Comparison of ENCODE assay signal across 1 cellular context in genomic region chr1:224786533-224787249, GRCh38.
A peak's percentile ranks its signal among the peaks of the same experiment; 100 is the strongest.
TF ChIP-seq lines count a peak whose summit lies in the region.

No MANE protein-coding gene starts in this region.

TF ChIP-seq in HEK293, 187 proteins besides CTCF, POLR2A, EP300 and RAD21 (continued from another document and continues in another):
- TF ChIP-seq TSHZ1 (tag by site-specific recombination; IDR thresholded peaks at IDR 0.05; ENCODE audit: borderline replicate concordance) (no peak), ZNF280D (tag by site-specific recombination; IDR thresholded peaks at IDR 0.05) (no peak), ZXDB (tag by site-specific recombination; IDR thresholded peaks at IDR 0.05) (0 out of 2 replicates have a peak, but pooled peaks have one; percentile 15), ZNF157 (tag by site-specific recombination; IDR thresholded peaks at IDR 0.05) (no peak), ZNF335 (tag by site-specific recombination; conservative IDR thresholded peaks at IDR 0.05) (0 out of 2 replicates have a peak, but pooled peaks have one; percentile 25), GFI1B (tag by site-specific recombination; IDR thresholded peaks at IDR 0.05) (0 out of 2 replicates have a peak, but pooled peaks have one; percentile 25), ZBTB49 (tag by site-specific recombination; IDR thresholded peaks at IDR 0.05; ENCODE audit: low read depth) (no peak), ZNF366 (tag by site-specific recombination; conservative IDR thresholded peaks at IDR 0.05) (no peak), ZNF24 (tag by site-specific recombination; IDR thresholded peaks at IDR 0.05) (peak; percentile 64; the same call in 1 of the 2 replicates), ZNF266 (tag by site-specific recombination; IDR thresholded peaks at IDR 0.05; ENCODE audit: low read depth) (no peak), ZNF488 (tag by site-specific recombination; IDR thresholded peaks at IDR 0.05) (no peak), ZNF350 (tag by site-specific recombination; IDR thresholded peaks at IDR 0.05) (no peak), ZNF658 (tag by site-specific recombination; IDR thresholded peaks at IDR 0.05) (no peak), ZNF549 (tag by site-specific recombination; IDR thresholded peaks at IDR 0.05) (no peak), HOXA7 (CRISPR knock-in tag; IDR thresholded peaks at IDR 0.05; ENCODE audit: borderline replicate concordance) (no peak), KLF17 (tag by site-specific recombination; IDR thresholded peaks at IDR 0.05) (peak; percentile 88), ZNF174 (tag by site-specific recombination; IDR thresholded peaks at IDR 0.05) (no peak), SCRT2 (tag by site-specific recombination; IDR thresholded peaks at IDR 0.05) (peak; percentile 85), ZBTB11 (tag by site-specific recombination; conservative IDR thresholded peaks at IDR 0.05; ENCODE audit: low read depth) (no peak), ZNF426 (tag by site-specific recombination; IDR thresholded peaks at IDR 0.05) (no peak), ZNF707 (tag by site-specific recombination; IDR thresholded peaks at IDR 0.05) (no peak), INSM2 (tag by site-specific recombination; IDR thresholded peaks at IDR 0.05) (0 out of 2 replicates have a peak, but pooled peaks have one; percentile 33), ZFP69B (tag by site-specific recombination; IDR thresholded peaks at IDR 0.05) (no peak; the same call in 1 of the 2 replicates), ZNF510 (tag by site-specific recombination; IDR thresholded peaks at IDR 0.05; ENCODE audit: insufficient replicate concordance) (peak; percentile 22), ZBTB48 (tag by site-specific recombination; IDR thresholded peaks at IDR 0.05) (no peak), ZFP37 (tag by site-specific recombination; IDR thresholded peaks at IDR 0.05) (0 out of 2 replicates have a peak, but pooled peaks have one; percentile 25), ZNF555 (tag by site-specific recombination; conservative IDR thresholded peaks at IDR 0.05) (no peak), ZBTB8A (tag by site-specific recombination; IDR thresholded peaks at IDR 0.05) (no peak), KLF9 (tag by site-specific recombination; IDR thresholded peaks at IDR 0.05; ENCODE audit: low read depth) (no peak), ZNF223 (tag by site-specific recombination; IDR thresholded peaks at IDR 0.05) (no peak), ZIC2 (tag by site-specific recombination; IDR thresholded peaks at IDR 0.05) (peak; percentile 38; the same call in 1 of the 2 replicates), ZEB2 (tag by site-specific recombination; IDR thresholded peaks at IDR 0.05) (no peak), ZNF214 (tag by site-specific recombination; IDR thresholded peaks at IDR 0.05; ENCODE audit: borderline replicate concordance) (no peak), ZNF664 (tag by site-specific recombination; IDR thresholded peaks at IDR 0.05) (no peak), ZNF600 (tag by site-specific recombination; IDR thresholded peaks at IDR 0.05) (no peak), ZNF837 (tag by site-specific recombination; IDR thresholded peaks at IDR 0.05) (no peak), ZBTB7A (tag by site-specific recombination; IDR thresholded peaks at IDR 0.05; ENCODE audit: low read depth) (no peak), ZNF768 (tag by site-specific recombination; IDR thresholded peaks at IDR 0.05) (no peak), IKZF3 (tag by site-specific recombination; IDR thresholded peaks at IDR 0.05) (no peak), ZNF211 (tag by site-specific recombination; IDR thresholded peaks at IDR 0.05; ENCODE audit: low read depth) (no peak), GLIS1 (tag by site-specific recombination; IDR thresholded peaks at IDR 0.05) (no peak), ZNF16 (tag by site-specific recombination; IDR thresholded peaks at IDR 0.05; ENCODE audit: low read depth) (no peak), MYNN (tag by site-specific recombination; IDR thresholded peaks at IDR 0.05; ENCODE audit: borderline replicate concordance) (no peak), WT1 (tag by site-specific recombination; IDR thresholded peaks at IDR 0.05) (peak; percentile 96), ZNF26 (tag by site-specific recombination; IDR thresholded peaks at IDR 0.05) (no peak), ZNF501 (tag by site-specific recombination; IDR thresholded peaks at IDR 0.05) (no peak), ZNF843 (tag by site-specific recombination; IDR thresholded peaks at IDR 0.05) (peak; percentile 53), ATF2 (tag by site-specific recombination; IDR thresholded peaks at IDR 0.05; ENCODE audit: low read depth) (no peak)
